1 cellular context compared by ENCODE assay signal in genomic region chr9:72386186-72386585, GRCh38.
TF ChIP-seq lines count a peak whose summit lies in the region.

No MANE protein-coding gene starts in this region.

TF ChIP-seq in H1, 55 proteins besides CTCF, POLR2A, EP300 and RAD21 (continued from another document):
- no peak for TF ChIP-seq USF2 (IDR thresholded peaks at IDR 0.05; ENCODE audit: low read length)
TF ChIP-seq in H1: peak in this region for 0.
